Comparison of ENCODE assay signal across 12 cellular contexts in genomic region chr11:62676698-62677097, GRCh38. TPM values are rescaled to one million over a fixed set of nuclear protein-coding genes. Genes with fewer than 3 reads are reported as not detected.
DNase-seq lines count a peak whose midpoint lies in the region; ATAC-seq and TF ChIP-seq lines count a peak whose summit lies in the region.
"Had no signal": no experiment of that assay in that cellular context is flagged by ENCODE, and none has a peak within 500 bp of the region (broad histone marks: within the 10 kb centered on the region; RNA-seq: fewer than 3 reads in every experiment).

No MANE protein-coding gene starts in this region.

- no peak overlapping the region for H4K5ac ChIP-seq in H9 (ENCODE audit: insufficient read length, low read depth, low read length)

- ATAC-seq in HG03439 (IDR thresholded peaks at IDR 0.05; ENCODE audit: unreplicated experiment) = no peak
- ATAC-seq: left lung had no signal

- no peak overlapping the region for H4K8ac ChIP-seq in H9 (replicated peaks; ENCODE audit: insufficient read length, low read depth, low read length)

- H3K14ac ChIP-seq in H9 (ENCODE audit: insufficient read depth, low read length) = no peak overlapping the region

- H3K79me2 ChIP-seq in H9 (ENCODE audit: insufficient read depth, low read length) (no peaks in the 10 kb centered on the region), neural progenitor cell (ENCODE audit: low read depth) (peaks cover 38% of the 10 kb centered on the region)

- H3K27me3 Mint-ChIP-seq in T-helper 1 cell treated with Interleukin-12 subunit alpha and Interleukin-12 subunit beta and Interleukin-4 antibody, amounts not matched to agents 30 μg/mL and 1 μg/mL, for 36 hours (ENCODE audit: low read depth) = no peaks in the 10 kb centered on the region
- H3K27me3 Mint-ChIP-seq in H9 (ENCODE audit: low read depth) (no peaks in the 10 kb centered on the region), neural progenitor cell (ENCODE audit: insufficient read depth, low read depth) (peaks cover 2% of the 10 kb centered on the region)

- no peak overlapping the region for H3K4me3 ChIP-seq in astrocyte of the cerebellum (ENCODE audit: low read depth, low read length)
- no peak overlapping the region for H3K4me3 ChIP-seq in neural progenitor cell
- H3K4me3 ChIP-seq: left lung had no signal

- H3K79me1 ChIP-seq in H9 (ENCODE audit: insufficient read depth, low read depth, low read length, poor library complexity, severe bottlenecking) = no peaks in the 10 kb centered on the region

- WGBS in H9 (ENCODE audit: extremely low coverage, insufficient read length, low lambda C conversion rate) = no CpG with 5 or more reads among the region's 6 CpGs

- H3K4me3 Mint-ChIP-seq in T-helper 1 cell treated with Interleukin-12 subunit alpha and Interleukin-12 subunit beta and Interleukin-4 antibody, amounts not matched to agents 30 μg/mL and 1 μg/mL, for 36 hours = peak overlapping the region; percentile 85
- peak overlapping the region in 1 of 2 experiments; percentile 85; a peak in 1 of 5 replicates for H3K4me3 Mint-ChIP-seq in H9
- peak overlapping the region; percentile 93 for H3K4me3 Mint-ChIP-seq in neural progenitor cell

- H3K23ac ChIP-seq in H9 (ENCODE audit: insufficient read length, low read depth, low read length) = no peak overlapping the region

- H3K4me1 ChIP-seq in H9 (ENCODE audit: insufficient read depth, low read length) (no peaks in the 10 kb centered on the region), neural progenitor cell (peaks cover 7% of the 10 kb centered on the region)

- H2BK5ac ChIP-seq in H9 (ENCODE audit: insufficient read length, low read length) = no peak overlapping the region

- H3K4me1 Mint-ChIP-seq in T-helper 1 cell treated with Interleukin-12 subunit alpha and Interleukin-12 subunit beta and Interleukin-4 antibody, amounts not matched to agents 30 μg/mL and 1 μg/mL, for 36 hours (ENCODE audit: low read depth) = peaks cover 38% of the 10 kb centered on the region
- H3K4me1 Mint-ChIP-seq in H9 (peaks cover 17 to 30% of the 10 kb centered on the region in 2 experiments), neural progenitor cell (peaks cover 33% of the 10 kb centered on the region)

- H2BK15ac ChIP-seq in H9 (ENCODE audit: low read depth, low read length) = no peak overlapping the region

- H3K9ac ChIP-seq in H9 (ENCODE audit: extremely low read depth, insufficient read length, low read length) = no peak overlapping the region
- no peak overlapping the region for H3K9ac ChIP-seq in neural progenitor cell

- H3K27ac ChIP-seq in H9 (ENCODE audit: insufficient read length, low read depth, low read length) (no peak overlapping the region), neural progenitor cell (no peak overlapping the region)
- H3K27ac ChIP-seq: left lung had no signal

- TF ChIP-seq CTCF in H9 (conservative IDR thresholded peaks at IDR 0.05) (0 out of 3 replicates have a peak, but pooled peaks have one; percentile 14), astrocyte of the cerebellum (IDR thresholded peaks at IDR 0.05; ENCODE audit: low read depth, low read length, missing control alignments) (peak; percentile 3), neural progenitor cell (IDR thresholded peaks at IDR 0.05) (no peak)

- peaks cover 8% of the 10 kb centered on the region for H3K23me2 ChIP-seq in H9 (ENCODE audit: insufficient read length, low read depth, low read length, poor library complexity, severe bottlenecking)

- H2AFZ ChIP-seq in H9 (ENCODE audit: low read length) (no peak overlapping the region), neural progenitor cell (replicated peaks) (no peak overlapping the region)

- no peak overlapping the region for H3K4ac ChIP-seq in H9 (ENCODE audit: low read depth, low read length)

- H3K9me3 ChIP-seq in H9 (ENCODE audit: control insufficient read depth, low read depth, low read length) (no peaks in the 10 kb centered on the region), neural progenitor cell (ENCODE audit: low read depth) (no peaks in the 10 kb centered on the region)
- H3K9me3 ChIP-seq: left lung had no signal

- H3K9me3 Mint-ChIP-seq in T-helper 1 cell treated with Interleukin-12 subunit alpha and Interleukin-12 subunit beta and Interleukin-4 antibody, amounts not matched to agents 30 μg/mL and 1 μg/mL, for 36 hours = no peaks in the 10 kb centered on the region
- H3K9me3 Mint-ChIP-seq in H9 (0 out of 5 replicates have a peak, but pooled peaks cover 0 to 2% of the 10 kb centered on the region in 2 experiments), neural progenitor cell (no peaks in the 10 kb centered on the region)

- DNase-seq in T-helper 1 cell (no peak), H9 (no peak), astrocyte of the cerebellum (ENCODE audit: low read depth) (no peak), neural progenitor cell (ENCODE audit: low spot score) (no peak), HT-29 (ENCODE audit: low spot score) (no peak), NCI-H1436 (lab: John Stamatoyannopoulos, UW) (no peak)
- DNase-seq: GDM1; GOT3; left lung; stimulated activated CD4-positive, alpha-beta T cell treated with anti-CD3 and anti-CD28 coated beads, Interleukin-2, amount 100 ng/mL, for 24 hours had no signal

- no peaks in the 10 kb centered on the region for H3K36me3 ChIP-seq in neural progenitor cell

- H3K27me3 ChIP-seq in H9 (ENCODE audit: insufficient read depth, low read length) (no peaks in the 10 kb centered on the region), neural progenitor cell (no peaks in the 10 kb centered on the region)
- H3K27me3 ChIP-seq: left lung had no signal

- no peak overlapping the region for H3K4me2 ChIP-seq in H9 (ENCODE audit: insufficient read depth, insufficient read length, low read length)
- no peak overlapping the region for H3K4me2 ChIP-seq in neural progenitor cell

- H3K36me3 Mint-ChIP-seq in T-helper 1 cell treated with Interleukin-12 subunit alpha and Interleukin-12 subunit beta and Interleukin-4 antibody, amounts not matched to agents 30 μg/mL and 1 μg/mL, for 36 hours (ENCODE audit: low read depth) = peaks cover 25% of the 10 kb centered on the region
- H3K36me3 Mint-ChIP-seq in H9 (ENCODE audit: insufficient read depth in 1 of 3, low read depth in 3 of 3) (peaks cover 17 to 49% (median 44%) of the 10 kb centered on the region in 3 experiments; a peak in 6 of 7 replicates), neural progenitor cell (peaks cover 19% of the 10 kb centered on the region)

- H3T11ph ChIP-seq in H9 (ENCODE audit: low read length) = no peak overlapping the region

- no peak overlapping the region for H3K18ac ChIP-seq in H9 (ENCODE audit: insufficient read length, low read depth, low read length)

- H2AK5ac ChIP-seq in H9 (ENCODE audit: insufficient read length, low read length) = no peak overlapping the region

- no peak overlapping the region for H2BK12ac ChIP-seq in H9 (ENCODE audit: insufficient read length, low read depth, low read length)

- no peak overlapping the region for H3K56ac ChIP-seq in H9 (ENCODE audit: insufficient read length, low read depth, low read length)

- H3F3A ChIP-seq in neural progenitor cell (ENCODE audit: low read depth) = peaks cover 58% of the 10 kb centered on the region

- H4K20me1 ChIP-seq in H9 (ENCODE audit: control insufficient read depth, insufficient read depth, insufficient read length) = no peaks in the 10 kb centered on the region
- peaks cover 8% of the 10 kb centered on the region for H4K20me1 ChIP-seq in neural progenitor cell (ENCODE audit: low read depth)

- in situ Hi-C loops in astrocyte of the cerebellum (cut with HindIII; ENCODE audit: low sequenced_read_pairs) = no loop called here

- peak overlapping the region; percentile 34 for H3K27ac Mint-ChIP-seq in T-helper 1 cell treated with Interleukin-12 subunit alpha and Interleukin-12 subunit beta and Interleukin-4 antibody, amounts not matched to agents 30 μg/mL and 1 μg/mL, for 36 hours
- peak overlapping the region in 2 of 3 experiments; percentile 31 to 63; a peak in 2 of 7 replicates for H3K27ac Mint-ChIP-seq in H9
- H3K27ac Mint-ChIP-seq in neural progenitor cell = no peak overlapping the region

- H4K91ac ChIP-seq in H9 (ENCODE audit: insufficient read length, low read depth, low read length) = no peak overlapping the region

- H2BK120ac ChIP-seq in H9 (ENCODE audit: low read depth, low read length, poor library complexity, severe bottlenecking) = no peak overlapping the region

- H2BK20ac ChIP-seq in H9 (ENCODE audit: low read depth, low read length, poor library complexity, severe bottlenecking) = no peak overlapping the region

RNA-seq across cellular contexts. Expression of gene UBXN1, which starts 2.2 kb away (rescaled TPM):
- total RNA-seq in H9 (2021) (110 and 118 TPM in 2 replicates), neural progenitor cell (ENCODE audit: low replicate concordance) (60.7 and 129 TPM in 2 replicates)
- total RNA-seq in HT-29 (2014; rRNA removed; shearing (Covaris generic)) = 247 and 265 TPM in 2 replicates

RNA-seq across cellular contexts. Expression of gene LBHD1, which starts 4.6 kb away (rescaled TPM):
- total RNA-seq in H9 (2021) (9.1 and 10.4 TPM in 2 replicates), neural progenitor cell (ENCODE audit: low replicate concordance) (3.4 and 4.0 TPM in 2 replicates)
- total RNA-seq in HT-29 (2014; rRNA removed; shearing (Covaris generic)) = 11.3 and 13.3 TPM in 2 replicates

RNA-seq across cellular contexts. Expression of gene UQCC3, which starts 5.2 kb away (rescaled TPM):
- total RNA-seq in H9 (2021) (11.1 and 12.3 TPM in 2 replicates), neural progenitor cell (ENCODE audit: low replicate concordance) (5.7 and 11.7 TPM in 2 replicates)
- total RNA-seq in HT-29 (2014; rRNA removed; shearing (Covaris generic)) = 124 and 141 TPM in 2 replicates

RNA-seq across cellular contexts. Expression of gene CSKMT, which starts 11.6 kb away (rescaled TPM):
- 49.2 and 51.5 TPM in 2 replicates for total RNA-seq in H9 (2021)
- total RNA-seq in neural progenitor cell (ENCODE audit: low replicate concordance) = 4.3 and 6.7 TPM in 2 replicates
- total RNA-seq in HT-29 (2014; rRNA removed; shearing (Covaris generic)) = 24.5 and 25.2 TPM in 2 replicates

RNA-seq across cellular contexts. Expression of gene C11orf98, which starts 11.7 kb away (rescaled TPM):
- 139 and 150 TPM in 2 replicates for total RNA-seq in H9 (2021)
- 51.5 and 73.3 TPM in 2 replicates for total RNA-seq in neural progenitor cell (ENCODE audit: low replicate concordance)
- 272 and 322 TPM in 2 replicates for total RNA-seq in HT-29 (2014; rRNA removed; shearing (Covaris generic))
